ENCODE assay signal across 1 cellular context in genomic region chr1:43974443-43975248, GRCh38.
TF ChIP-seq lines count a peak whose summit lies in the region.

TSS of gene ATP6V0B (plus strand) at chr1:43974960. CDS start at chr1:43975041, 81 bp downstream.

TF ChIP-seq in GM12878, 131 proteins besides CTCF, POLR2A, EP300 and RAD21 (continued from another document):
- TF ChIP-seq E2F4 (IDR thresholded peaks at IDR 0.05; ENCODE audit: low read depth, low read length): no peak; the same call in 1 of the 2 replicates
